2 cellular contexts compared by ENCODE assay signal in the genomic region with DNA sequence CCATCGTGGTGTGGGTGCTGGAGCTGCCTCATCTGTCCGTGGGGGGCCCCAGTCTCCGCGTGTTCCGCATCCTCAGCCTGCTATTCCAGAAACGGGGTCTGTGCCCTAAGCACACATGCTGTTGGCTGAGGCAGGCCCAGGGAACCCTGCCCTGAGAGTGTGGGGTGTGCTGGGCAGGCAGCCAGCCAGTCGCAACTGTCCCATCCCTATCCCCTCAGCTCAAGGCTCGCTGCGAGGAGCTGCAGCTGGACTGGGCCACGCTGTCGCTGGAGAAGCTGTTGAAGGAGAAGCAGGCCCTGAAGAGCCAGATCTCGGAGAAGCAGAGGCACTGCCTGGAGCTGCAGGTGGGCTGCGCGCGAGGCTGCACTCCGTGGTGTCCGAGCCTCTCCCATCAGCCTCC.
TF ChIP-seq lines count a peak whose summit lies in the region.

No MANE protein-coding gene starts in this region.

TF ChIP-seq in HEK293, 187 proteins besides CTCF, POLR2A, EP300 and RAD21:
- TF ChIP-seq ZBTB7A (tag by site-specific recombination; IDR thresholded peaks at IDR 0.05; ENCODE audit: low read depth) (no peak), ZNF292 (tag by site-specific recombination; IDR thresholded peaks at IDR 0.05; ENCODE audit: borderline replicate concordance, low read depth) (no peak), ZNF140 (tag by site-specific recombination; IDR thresholded peaks at IDR 0.05) (no peak), KLF8 (tag by site-specific recombination; IDR thresholded peaks at IDR 0.05) (no peak), ZNF366 (tag by site-specific recombination; conservative IDR thresholded peaks at IDR 0.05) (no peak), KLF10 (tag by site-specific recombination; IDR thresholded peaks at IDR 0.05) (no peak), ZNF394 (tag by site-specific recombination; IDR thresholded peaks at IDR 0.05; ENCODE audit: borderline replicate concordance) (peak; percentile 21; the same call in 1 of the 2 replicates)
- TF ChIP-seq, protein P1, sequence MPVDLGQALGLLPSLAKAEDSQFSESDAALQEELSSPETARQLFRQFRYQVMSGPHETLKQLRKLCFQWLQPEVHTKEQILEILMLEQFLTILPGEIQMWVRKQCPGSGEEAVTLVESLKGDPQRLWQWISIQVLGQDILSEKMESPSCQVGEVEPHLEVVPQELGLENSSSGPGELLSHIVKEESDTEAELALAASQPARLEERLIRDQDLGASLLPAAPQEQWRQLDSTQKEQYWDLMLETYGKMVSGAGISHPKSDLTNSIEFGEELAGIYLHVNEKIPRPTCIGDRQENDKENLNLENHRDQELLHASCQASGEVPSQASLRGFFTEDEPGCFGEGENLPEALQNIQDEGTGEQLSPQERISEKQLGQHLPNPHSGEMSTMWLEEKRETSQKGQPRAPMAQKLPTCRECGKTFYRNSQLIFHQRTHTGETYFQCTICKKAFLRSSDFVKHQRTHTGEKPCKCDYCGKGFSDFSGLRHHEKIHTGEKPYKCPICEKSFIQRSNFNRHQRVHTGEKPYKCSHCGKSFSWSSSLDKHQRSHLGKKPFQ (tag by site-specific recombination; IDR thresholded peaks at IDR 0.05): no peak
- TF ChIP-seq, protein P2, sequence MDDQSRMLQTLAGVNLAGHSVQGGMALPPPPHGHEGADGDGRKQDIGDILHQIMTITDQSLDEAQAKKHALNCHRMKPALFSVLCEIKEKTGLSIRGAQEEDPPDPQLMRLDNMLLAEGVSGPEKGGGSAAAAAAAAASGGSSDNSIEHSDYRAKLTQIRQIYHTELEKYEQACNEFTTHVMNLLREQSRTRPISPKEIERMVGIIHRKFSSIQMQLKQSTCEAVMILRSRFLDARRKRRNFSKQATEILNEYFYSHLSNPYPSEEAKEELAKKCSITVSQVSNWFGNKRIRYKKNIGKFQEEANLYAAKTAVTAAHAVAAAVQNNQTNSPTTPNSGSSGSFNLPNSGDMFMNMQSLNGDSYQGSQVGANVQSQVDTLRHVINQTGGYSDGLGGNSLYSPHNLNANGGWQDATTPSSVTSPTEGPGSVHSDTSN (CRISPR knock-in tag; IDR thresholded peaks at IDR 0.05): no peak

TF ChIP-seq in K562, 482 proteins besides CTCF, POLR2A, EP300 and RAD21:
- no peak for TF ChIP-seq ZNF561 (CRISPR knock-in tag; conservative IDR thresholded peaks at IDR 0.05)
- peak; percentile 2; the same call in 1 of the 2 replicates for TF ChIP-seq POLR2AphosphoS5 (IDR thresholded peaks at IDR 0.05; ENCODE audit: control insufficient read depth, insufficient read depth, low read depth, low read length)
- TF ChIP-seq POLR2G (IDR thresholded peaks at IDR 0.05; ENCODE audit: low read depth, low read length): peak; percentile 62
